In the genomic region with DNA sequence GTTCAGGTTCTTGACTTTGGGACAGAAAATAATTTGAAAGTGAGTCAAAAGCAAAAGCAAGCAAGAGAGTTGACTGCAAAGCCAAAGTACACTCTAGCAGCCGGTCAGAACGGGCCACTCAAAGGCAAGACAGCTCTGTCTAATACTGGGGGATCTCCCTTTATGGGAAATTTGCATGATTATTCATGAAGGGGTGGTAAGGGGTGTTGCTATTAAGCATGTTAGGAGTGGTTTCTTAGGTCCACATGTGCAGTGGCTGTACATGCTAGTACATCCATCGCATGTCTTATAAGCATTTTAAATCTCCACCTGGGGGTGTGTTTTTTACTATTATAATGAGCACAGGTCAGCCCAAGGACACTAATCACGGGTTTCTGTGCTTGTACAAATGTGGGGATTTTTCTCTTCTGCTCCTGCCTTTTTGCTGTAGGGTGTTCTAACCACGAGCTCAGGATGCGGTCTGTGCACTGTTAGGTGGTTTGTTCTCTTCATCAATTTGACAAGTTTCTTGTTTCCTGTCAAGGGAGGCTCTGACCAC, we compare ENCODE assay signal across 10 cellular contexts.
A peak's percentile ranks its signal among the peaks of the same experiment; 100 is the strongest.
DNase-seq lines count a peak whose midpoint lies in the region; ATAC-seq and TF ChIP-seq lines count a peak whose summit lies in the region.
"Had no signal": no experiment of that assay in that cellular context is flagged by ENCODE, and none has a peak within 500 bp of the region (broad histone marks: within the 10 kb centered on the region; RNA-seq: fewer than 3 reads in every experiment).

No MANE protein-coding gene starts in this region.

- no peaks in the 10 kb centered on the region for H3K36me3 ChIP-seq in SJCRH30
- H3K36me3 ChIP-seq: BLaER1 treated with 17β-estradiol and CSF1 and Interleukin-3, amounts not matched to agents 10 nM and 100 nM had no signal

- no peak overlapping the region for H3K27ac ChIP-seq in CD4-positive, alpha-beta T cell (ENCODE audit: low read depth, low read length)
- no peak overlapping the region for H3K27ac ChIP-seq in SJCRH30
- H3K27ac ChIP-seq: BLaER1 treated with 17β-estradiol and CSF1 and Interleukin-3, amounts not matched to agents 10 nM and 100 nM had no signal

- H3K27ac Mint-ChIP-seq in CD4-positive, alpha-beta T cell: peak overlapping the region; percentile 74

- peaks cover 11% of the 10 kb centered on the region for H3K9me3 Mint-ChIP-seq in CD4-positive, alpha-beta T cell

- H3K27me3 Mint-ChIP-seq in CD4-positive, alpha-beta T cell: no peaks in the 10 kb centered on the region

- H3K4me3 ChIP-seq in SJCRH30: no peak overlapping the region
- H3K4me3 ChIP-seq: BLaER1 treated with 17β-estradiol and CSF1 and Interleukin-3, amounts not matched to agents 10 nM and 100 nM had no signal

- peak in 9 of 10 experiments; percentile 9 to 67 (median 44) for DNase-seq in CD4-positive, alpha-beta T cell
- DNase-seq in activated CD4-positive, CD25-positive, alpha-beta regulatory T cell treated with anti-CD3 and anti-CD28 coated beads, Interleukin-2, amount 50 U/mL, for 72 hours: peak; percentile 56
- DNase-seq in left lobe of liver (ENCODE audit: low spot score): no peak
- no peak for DNase-seq in SW480 (ENCODE audit: low spot score)
- no peak for DNase-seq in OCI-M2 (lab: John Stamatoyannopoulos, UW; ENCODE audit: unreplicated experiment)
- DNase-seq in SJCRH30: no peak
- no peak for DNase-seq in NAMALWA (ENCODE audit: low spot score)
- DNase-seq: mesenchymal stem cell had no signal

- POLR2A ChIA-PET in CD4-positive, alpha-beta T cell (lab: Charles Lee): interaction anchor here (0.5 to 4.0 kb wide), 21 partner anchors 8 to 507 kb away, joined by 3 to 17 read pairs (median 4); a partner anchor contains a TSS

- peaks cover 5% of the 10 kb centered on the region for H3K36me3 Mint-ChIP-seq in CD4-positive, alpha-beta T cell (ENCODE audit: low read depth)

- peak overlapping the region; percentile 12 for H3K4me3 Mint-ChIP-seq in CD4-positive, alpha-beta T cell

- no peaks in the 10 kb centered on the region for H3K4me1 ChIP-seq in SJCRH30

- H3K27me3 ChIP-seq in CD4-positive, alpha-beta T cell (ENCODE audit: control insufficient read depth, insufficient read depth, low read length): no peaks in the 10 kb centered on the region
- no peaks in the 10 kb centered on the region for H3K27me3 ChIP-seq in SJCRH30
- H3K27me3 ChIP-seq: BLaER1 treated with 17β-estradiol and CSF1 and Interleukin-3, amounts not matched to agents 10 nM and 100 nM had no signal

- H3K4me1 Mint-ChIP-seq in CD4-positive, alpha-beta T cell (ENCODE audit: low read depth): peaks cover 59% of the 10 kb centered on the region

- intact Hi-C loops in CD4-positive, alpha-beta T cell (cut with DNase I, micrococcal nuclease): loop anchor here (2.0 to 10.0 kb wide), 4 partner anchors 34 to 304 kb away; no protein-coding TSS in a partner anchor

- peaks cover 6% of the 10 kb centered on the region for H3K9me3 ChIP-seq in CD4-positive, alpha-beta T cell (ENCODE audit: control insufficient read depth, low read length)
- H3K9me3 ChIP-seq in SJCRH30 (replicated peaks): 0 out of 2 replicates have a peak, but pooled peaks cover 4% of the 10 kb centered on the region

- CTCF ChIA-PET in CD4-positive, alpha-beta T cell (lab: Charles Lee): interaction anchor here (0.7 kb wide), 1 partner anchor 40 kb away, joined by 3 read pairs; no protein-coding TSS in a partner anchor

- peak; percentile 89 for ATAC-seq in CD4-positive, alpha-beta T cell (ENCODE audit: poor library complexity)
- ATAC-seq in HG02678 (IDR thresholded peaks at IDR 0.05; ENCODE audit: unreplicated experiment) (peak; percentile 73), left lobe of liver (peak; percentile 74)

- TF ChIP-seq CTCF in CD4-positive, alpha-beta T cell (IDR thresholded peaks at IDR 0.05): no peak

Comparison
In these comparisons a context has a peak if more than half of its experiments do, and no peak if none do; other contexts are left out.
1. DNase-seq: peak in CD4-positive, alpha-beta T cell (9 of 10) and activated CD4-positive, CD25-positive, alpha-beta regulatory T cell treated with anti-CD3 and anti-CD28 coated beads, Interleukin-2, amount 50 U/mL, for 72 hours (single experiment); none in left lobe of liver (single experiment), SW480 (single experiment), OCI-M2 (single experiment), SJCRH30 (0 of 2) and NAMALWA (single experiment).
2. Peak in every context shown above with its lines, with median percentiles within 50 percentile points of each other: ATAC-seq.